8 cellular contexts compared by ENCODE assay signal in the genomic region with DNA sequence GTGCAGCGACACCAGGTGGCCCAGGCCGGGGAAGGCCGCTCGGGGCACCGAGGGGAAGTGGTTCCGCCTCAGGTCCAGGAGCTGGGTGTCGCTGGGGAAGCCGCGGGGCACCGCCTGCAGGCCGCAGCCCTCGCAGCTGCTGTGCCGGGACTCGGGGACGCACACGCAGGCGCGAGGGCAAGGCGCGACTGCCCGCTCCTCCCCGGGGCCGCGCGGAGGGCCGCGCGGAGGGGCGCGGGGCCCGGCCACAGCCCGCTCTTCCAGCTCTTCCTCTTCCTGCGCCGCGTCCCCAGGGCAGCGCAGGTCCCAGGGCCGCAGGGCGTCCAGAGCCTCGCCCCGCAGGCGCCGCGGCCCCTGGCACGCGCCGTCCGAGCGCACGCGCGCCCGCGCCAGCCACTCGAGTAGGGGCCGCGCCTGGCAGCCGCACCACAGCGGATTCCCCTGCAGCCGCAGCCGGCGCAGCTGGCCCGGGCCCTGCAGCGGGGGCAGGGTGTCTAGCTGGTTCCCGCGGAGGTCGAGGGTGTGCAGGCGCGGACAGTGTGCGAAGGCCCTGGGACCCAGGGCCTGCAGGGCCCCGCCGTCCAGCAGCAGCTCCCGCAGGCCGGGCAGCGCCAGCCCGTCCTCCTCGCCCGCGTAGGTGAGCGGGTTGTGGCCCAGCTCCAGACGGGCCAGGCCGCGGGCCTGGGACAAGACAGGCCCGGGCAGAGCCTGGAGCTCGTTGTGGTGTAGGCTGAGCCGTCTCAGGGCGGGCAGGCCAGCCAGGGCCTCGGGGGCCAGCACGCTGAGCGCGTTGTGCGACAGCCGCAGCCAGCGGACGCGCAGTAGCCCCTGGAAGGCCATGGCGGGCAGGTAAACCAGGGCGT. TPM values are rescaled to one million over a fixed set of nuclear protein-coding genes. Genes with fewer than 3 reads are reported as not detected.
DNase-seq lines count a peak whose midpoint lies in the region; ATAC-seq and TF ChIP-seq lines count a peak whose summit lies in the region.

No MANE protein-coding gene starts in this region.

- no peaks in the 10 kb centered on the region for H3K36me3 ChIP-seq in stomach smooth muscle (ENCODE audit: control insufficient read depth in 2 of 2, insufficient read depth in 2 of 2, low read length in 2 of 2)

- peaks cover 16% of the 10 kb centered on the region for H3K4me1 ChIP-seq in stomach smooth muscle (ENCODE audit: control insufficient read depth, insufficient read depth, low read length)

- H3K36me3 Mint-ChIP-seq in neural crest cell (ENCODE audit: low read depth): no peaks in the 10 kb centered on the region

- H3K27ac Mint-ChIP-seq in neural crest cell (ENCODE audit: unreplicated experiment): no peak overlapping the region

- no peaks in the 10 kb centered on the region for H3K27me3 ChIP-seq in stomach smooth muscle (ENCODE audit: control insufficient read depth in 1 of 2, insufficient read depth in 2 of 2, low read length in 2 of 2)

- no peak overlapping the region for H3K4me3 Mint-ChIP-seq in neural crest cell

- peak; percentile 59 for ATAC-seq in HG02840 (IDR thresholded peaks at IDR 0.05; ENCODE audit: low FRiP score, unreplicated experiment)

- H3K4me3 ChIP-seq in fibroblast of villous mesenchyme (ENCODE audit: low read depth, low read length) (peak overlapping the region; percentile 21), stomach smooth muscle (ENCODE audit: low read length in 2 of 2) (peak overlapping the region; percentile 66 to 68)

- no peaks in the 10 kb centered on the region for H3K9me3 Mint-ChIP-seq in neural crest cell

- TF ChIP-seq CTCF in GM12874 (IDR thresholded peaks at IDR 0.05; ENCODE audit: insufficient read depth, low read depth, low read length): peak; percentile 91
- TF ChIP-seq CTCF in fibroblast of villous mesenchyme (IDR thresholded peaks at IDR 0.05; ENCODE audit: insufficient read depth, low read depth, low read length): peak; percentile 41
- peak; percentile 63 for TF ChIP-seq CTCF in neural crest cell (conservative IDR thresholded peaks at IDR 0.05)

- H3K9ac ChIP-seq in stomach smooth muscle (ENCODE audit: low read length in 2 of 2): peak overlapping the region; percentile 31 to 36

- peak; percentile 75 for DNase-seq in NOMO-1 treated with DMSO at 0.1 percent for 48 hours (lab: John Stamatoyannopoulos, UW; ENCODE audit: unreplicated experiment)
- peak; percentile 74 for DNase-seq in activated T-helper 1 cell treated with Interleukin-2 at 50 U/mL for 16 hours (ENCODE audit: low read depth)
- DNase-seq in fibroblast of villous mesenchyme (ENCODE audit: low read depth): peak; percentile 25
- DNase-seq in neural crest cell (ENCODE audit: low read depth, low spot score): peak; percentile 30
- DNase-seq in T1000 (lab: John Stamatoyannopoulos, UW): no peak

- H3K27ac ChIP-seq in stomach smooth muscle (ENCODE audit: low read length): no peak overlapping the region

- no peaks in the 10 kb centered on the region for H3K27me3 Mint-ChIP-seq in neural crest cell (ENCODE audit: low read depth)

- no peaks in the 10 kb centered on the region for H3K9me3 ChIP-seq in stomach smooth muscle (ENCODE audit: control insufficient read depth in 2 of 2, low read length in 2 of 2)

- peaks cover 9% of the 10 kb centered on the region for H3K4me1 Mint-ChIP-seq in neural crest cell

RNA-seq across cellular contexts. Expression of gene CHADL, which starts 2.8 kb away (rescaled TPM):
- total RNA-seq in fibroblast of villous mesenchyme (0.43 and 0.64 TPM in 2 replicates), neural crest cell (0.61 and 1.8 TPM in 2 replicates)

RNA-seq across cellular contexts. Expression of gene L3MBTL2, which starts 32.8 kb away (rescaled TPM):
- total RNA-seq in fibroblast of villous mesenchyme (23.2 and 32.0 TPM in 2 replicates), neural crest cell (30.6 and 32.3 TPM in 2 replicates)

RNA-seq across cellular contexts. Expression of gene RANGAP1, which starts 48.0 kb away (rescaled TPM):
- total RNA-seq in fibroblast of villous mesenchyme: 60.2 and 95.9 TPM in 2 replicates
- total RNA-seq in neural crest cell: 118 and 121 TPM in 2 replicates

Comparison
In these comparisons a context has a peak if more than half of its experiments do, and no peak if none do; other contexts are left out.
1. CTCF ChIP-seq: peak in every context shown above with its lines; median percentile 91 in GM12874; 63 in neural crest cell; 41 in fibroblast of villous mesenchyme.